Comparison of ENCODE assay signal across 19 cellular contexts in the genomic region with DNA sequence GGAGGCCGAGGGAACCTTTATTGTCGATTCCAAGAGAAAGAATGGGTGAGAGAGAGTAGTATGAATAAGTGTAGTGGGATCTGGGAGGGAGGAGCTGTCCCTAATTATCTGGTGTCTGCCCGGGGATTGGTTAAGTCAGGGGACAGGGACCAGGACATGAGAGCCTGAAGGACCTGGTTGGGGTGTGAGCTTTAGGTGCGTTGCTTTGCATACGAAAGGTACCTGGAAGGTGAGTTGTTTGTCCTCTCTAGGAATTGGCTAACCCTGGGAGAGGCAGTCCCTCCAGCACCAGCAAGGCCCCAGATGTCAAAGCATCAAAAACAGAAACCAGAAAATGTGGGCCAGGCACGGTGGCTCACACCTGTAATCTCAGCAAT.
"Had no signal": no experiment of that assay in that cellular context is flagged by ENCODE, and none has a peak within 500 bp of the region (broad histone marks: within the 10 kb centered on the region; RNA-seq: fewer than 3 reads in every experiment).

No MANE protein-coding gene starts in this region.

- H3K4me3 Mint-ChIP-seq: activated B cell treated with CpG ODN at 0.5 μM for 24 hours; activated naive CD4-positive, alpha-beta T cell treated with anti-CD3 and anti-CD28 coated beads, Interleukin-2, amount 50 U/mL, for 24 hours; activated T-cell treated with anti-CD3 and anti-CD28 coated beads, Interleukin-2, amount 50 U/mL, for 72 hours; central memory CD8-positive, alpha-beta T cell; natural killer cell treated with Interleukin-12 subunit alpha and Interleukin-12 subunit beta and Interleukin-15 and Interleukin-18, amount 100 ng/mL, for 72 hours had no signal

- H3K4me3 ChIP-seq: adrenal gland, ascending aorta, pancreas, transverse colon had no signal

- H3K4me1 Mint-ChIP-seq: activated B cell treated with CpG ODN at 0.5 μM for 24 hours; central memory CD8-positive, alpha-beta T cell had no signal

- H3K36me3 ChIP-seq: adrenal gland, pancreas, transverse colon had no signal

- H3K27ac Mint-ChIP-seq: activated B cell treated with CpG ODN at 0.5 μM for 24 hours; activated naive CD4-positive, alpha-beta T cell treated with anti-CD3 and anti-CD28 coated beads, Interleukin-2, amount 50 U/mL, for 24 hours; activated T-cell treated with anti-CD3 and anti-CD28 coated beads, Interleukin-2, amount 50 U/mL, for 72 hours; natural killer cell treated with Interleukin-12 subunit alpha and Interleukin-12 subunit beta and Interleukin-15 and Interleukin-18, amount 100 ng/mL, for 72 hours had no signal

- H3K9me3 ChIP-seq: adrenal gland, ascending aorta, pancreas, transverse colon had no signal

- H3K27me3 Mint-ChIP-seq: activated naive CD4-positive, alpha-beta T cell treated with anti-CD3 and anti-CD28 coated beads, Interleukin-2, amount 50 U/mL, for 24 hours; central memory CD8-positive, alpha-beta T cell had no signal

- H3K36me3 Mint-ChIP-seq: natural killer cell treated with Interleukin-12 subunit alpha and Interleukin-12 subunit beta and Interleukin-15 and Interleukin-18, amount 100 ng/mL, for 72 hours had no signal

- H3K27me3 ChIP-seq: adrenal gland, ascending aorta, pancreas, transverse colon had no signal

- H3K9me3 Mint-ChIP-seq: activated naive CD4-positive, alpha-beta T cell treated with anti-CD3 and anti-CD28 coated beads, Interleukin-2, amount 50 U/mL, for 24 hours; activated T-cell treated with anti-CD3 and anti-CD28 coated beads, Interleukin-2, amount 50 U/mL, for 72 hours; central memory CD8-positive, alpha-beta T cell; natural killer cell treated with Interleukin-12 subunit alpha and Interleukin-12 subunit beta and Interleukin-15 and Interleukin-18, amount 100 ng/mL, for 72 hours had no signal

- DNase-seq: activated B cell treated with CpG ODN at 0.5 μM for 24 hours; activated CD4-positive, alpha-beta T cell treated with anti-CD3 and anti-CD28 coated beads for 4 hours; activated CD8-positive, alpha-beta memory T cell treated with anti-CD3 and anti-CD28 coated beads, Interleukin-2, amount 50 U/mL, for 4 hours; activated gamma-delta T cell; adrenal gland; effector memory CD4-positive, alpha-beta T cell; foreskin melanocyte; left ventricle myocardium superior; mammary epithelial cell; midbrain; pancreas; right cardiac atrium; T-helper 9 cell; transverse colon had no signal

- H3K27ac ChIP-seq: adrenal gland, ascending aorta, pancreas, transverse colon had no signal
